Comparison of ENCODE assay signal across 8 cellular contexts in genomic region chr22:40345271-40345670, GRCh38.
DNase-seq lines count a peak whose midpoint lies in the region; ATAC-seq and TF ChIP-seq lines count a peak whose summit lies in the region.

No MANE protein-coding gene starts in this region.

- H3K27ac ChIP-seq in SU-DHL-6 (ENCODE audit: low read depth, low read length), result peak overlapping the region; percentile 93

- H4K20me1 ChIP-seq in SU-DHL-6 (ENCODE audit: low read depth, low read length), result no peaks in the 10 kb centered on the region

- peaks cover 15% of the 10 kb centered on the region; the same call in 1 of the 2 replicates for H3K36me3 ChIP-seq in SU-DHL-6 (ENCODE audit: low read length)

- H3K79me2 ChIP-seq in SU-DHL-6 (ENCODE audit: insufficient read depth, low read length), result peaks cover 37% of the 10 kb centered on the region

- no peaks in the 10 kb centered on the region for H3K27me3 ChIP-seq in SU-DHL-6 (ENCODE audit: low read length)

- TF ChIP-seq CTCF in SU-DHL-6 (IDR thresholded peaks at IDR 0.05; ENCODE audit: insufficient read depth, low read length, poor library complexity, severe bottlenecking) (no peak), retinal pigment epithelial cell (conservative IDR thresholded peaks at IDR 0.05; ENCODE audit: low read depth, low read length) (no peak)

- peaks cover 26% of the 10 kb centered on the region for H3F3A ChIP-seq in SU-DHL-6 (ENCODE audit: insufficient read depth)

- DNase-seq in NCI-H1092 treated with DMSO at 0.1 percent for 48 hours (lab: John Stamatoyannopoulos, UW), result peak; percentile 22
- DNase-seq in NCI-H1092 (lab: John Stamatoyannopoulos, UW), result no peak
- DNase-seq in effector CD4-positive, alpha-beta T cell, result peak; percentile 43
- no peak for DNase-seq in retinal pigment epithelial cell (ENCODE audit: low read depth)
- no peak for DNase-seq in Ammon's horn (ENCODE audit: low spot score)
- no peak for DNase-seq in NCI-H524 (lab: John Stamatoyannopoulos, UW)

- H3K4me2 ChIP-seq in SU-DHL-6 (ENCODE audit: low read depth, low read length, poor library complexity, severe bottlenecking), result peak overlapping the region; percentile 79

- no peaks in the 10 kb centered on the region for H3K9me2 ChIP-seq in SU-DHL-6 (replicated peaks; ENCODE audit: insufficient read depth, low read length)

- no peak for ATAC-seq in HG02610 (IDR thresholded peaks at IDR 0.05; ENCODE audit: unreplicated experiment)

- H3K4me3 ChIP-seq in SU-DHL-6 (ENCODE audit: insufficient read depth, low read length, poor library complexity, severe bottlenecking) (peak overlapping the region; percentile 89), retinal pigment epithelial cell (ENCODE audit: low read length) (peak overlapping the region; percentile 90)

- peak overlapping the region; percentile 71 for H3K9ac ChIP-seq in SU-DHL-6 (ENCODE audit: low read length)

- H2AFZ ChIP-seq in SU-DHL-6 (ENCODE audit: low read depth, low read length, severe bottlenecking), result peak overlapping the region; percentile 61

- no peaks in the 10 kb centered on the region for H3K9me3 ChIP-seq in SU-DHL-6 (ENCODE audit: insufficient read depth, low read length)

Comparison
In these comparisons a context has a peak if more than half of its experiments do, and no peak if none do; other contexts are left out.
1. DNase-seq: peak in NCI-H1092 treated with DMSO at 0.1 percent for 48 hours (single experiment) and effector CD4-positive, alpha-beta T cell (single experiment); none in NCI-H1092 (single experiment), retinal pigment epithelial cell (single experiment), Ammon's horn (single experiment) and NCI-H524 (0 of 2).